8 cellular contexts compared by ENCODE assay signal in the genomic region with DNA sequence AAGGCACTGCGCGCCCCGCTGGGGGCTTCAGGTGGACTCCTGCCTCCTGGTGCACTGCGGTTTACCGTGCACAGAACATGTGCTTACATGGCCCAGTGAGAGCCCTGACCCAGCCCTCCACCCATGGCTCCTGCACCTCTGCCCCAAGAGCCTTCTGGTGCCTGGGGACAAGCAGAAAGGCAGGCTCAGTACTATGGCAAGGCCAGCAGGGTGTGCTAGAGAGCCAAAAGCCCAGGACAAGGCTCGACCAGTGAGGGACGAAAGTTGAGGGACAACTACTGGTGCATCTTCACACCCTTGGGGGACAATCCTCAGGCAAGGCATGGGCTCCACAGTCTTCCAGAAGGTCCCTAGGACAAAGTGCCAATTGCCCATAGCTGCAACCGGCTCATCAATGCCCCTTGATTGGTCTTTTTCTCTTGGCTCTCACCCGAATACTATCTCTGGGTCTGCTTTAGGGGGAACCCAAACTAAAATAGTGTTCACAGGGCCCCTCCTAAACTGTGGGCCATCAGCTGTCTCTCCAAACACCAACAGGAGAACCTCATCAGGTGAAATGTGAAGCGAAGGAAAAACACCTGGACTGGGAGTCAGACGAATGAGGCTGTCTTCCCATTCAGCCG. TPM values are rescaled to one million over a fixed set of nuclear protein-coding genes. Genes with fewer than 3 reads are reported as not detected.
DNase-seq lines count a peak whose midpoint lies in the region; ATAC-seq and TF ChIP-seq lines count a peak whose summit lies in the region.

No MANE protein-coding gene starts in this region.

- H3K14ac ChIP-seq in H9 (ENCODE audit: insufficient read depth, low read length): no peak overlapping the region

- H4K5ac ChIP-seq in H9 (ENCODE audit: insufficient read length, low read depth, low read length): no peak overlapping the region

- H3K18ac ChIP-seq in H9 (ENCODE audit: insufficient read length, low read depth, low read length): no peak overlapping the region

- H2BK20ac ChIP-seq in H9 (ENCODE audit: low read depth, low read length, poor library complexity, severe bottlenecking): no peak overlapping the region

- ATAC-seq in central memory CD8-positive, alpha-beta T cell (replicated peaks; ENCODE audit: extremely low read depth, poor library complexity, severe bottlenecking): no peak
- no peak for ATAC-seq in HG02970 (IDR thresholded peaks at IDR 0.05; ENCODE audit: low FRiP score, unreplicated experiment)

- no peak overlapping the region for H3K4me2 ChIP-seq in H9 (ENCODE audit: insufficient read depth, insufficient read length, low read length)

- H3K9me3 ChIP-seq in H9 (ENCODE audit: control insufficient read depth, low read depth, low read length): no peaks in the 10 kb centered on the region

- H3K27ac Mint-ChIP-seq in H9: no peak overlapping the region
- no peak overlapping the region for H3K27ac Mint-ChIP-seq in central memory CD8-positive, alpha-beta T cell (ENCODE audit: low read depth)

- no peaks in the 10 kb centered on the region; the same call in 1 of the 2 replicates for H3K27me3 Mint-ChIP-seq in H9 (ENCODE audit: low read depth)
- H3K27me3 Mint-ChIP-seq in central memory CD8-positive, alpha-beta T cell: peaks cover 44% of the 10 kb centered on the region

- no peak overlapping the region for H3K4ac ChIP-seq in H9 (ENCODE audit: low read depth, low read length)

- no peak overlapping the region for H2BK12ac ChIP-seq in H9 (ENCODE audit: insufficient read length, low read depth, low read length)

- H3K9ac ChIP-seq in H9 (ENCODE audit: extremely low read depth, insufficient read length, low read length): no peak overlapping the region

- no CpG with 5 or more reads among the region's 12 CpGs for WGBS in H9 (ENCODE audit: extremely low coverage, insufficient read length, low lambda C conversion rate)

- H3K23me2 ChIP-seq in H9 (ENCODE audit: insufficient read length, low read depth, low read length, poor library complexity, severe bottlenecking): no peaks in the 10 kb centered on the region

- no peaks in the 10 kb centered on the region for H3K27me3 ChIP-seq in H9 (ENCODE audit: insufficient read depth, low read length)

- no peak overlapping the region for H4K91ac ChIP-seq in H9 (ENCODE audit: insufficient read length, low read depth, low read length)

- H3K27ac ChIP-seq in H9 (ENCODE audit: insufficient read length, low read depth, low read length): no peak overlapping the region

- no peak overlapping the region for H3T11ph ChIP-seq in H9 (ENCODE audit: low read length)

- peaks cover 0 to 3% of the 10 kb centered on the region in 2 experiments; a peak in 1 of 4 replicates for H3K4me1 Mint-ChIP-seq in H9
- no peaks in the 10 kb centered on the region for H3K4me1 Mint-ChIP-seq in central memory CD8-positive, alpha-beta T cell

- no peak overlapping the region for H2AK5ac ChIP-seq in H9 (ENCODE audit: insufficient read length, low read length)

- H4K8ac ChIP-seq in H9 (replicated peaks; ENCODE audit: insufficient read length, low read depth, low read length): no peak overlapping the region

- H3K56ac ChIP-seq in H9 (ENCODE audit: insufficient read length, low read depth, low read length): no peak overlapping the region

- peak; percentile 65 for DNase-seq in DMS114 treated with DMSO at 0.1 percent for 48 hours (lab: John Stamatoyannopoulos, UW; ENCODE audit: unreplicated experiment)
- peak; percentile 86 for DNase-seq in H9
- peak; percentile 53 for DNase-seq in NCI-H2196 (lab: John Stamatoyannopoulos, UW; ENCODE audit: unreplicated experiment)
- DNase-seq in activated CD4-positive, alpha-beta T cell treated with anti-CD3 and anti-CD28 coated beads for 1 hour: peak; percentile 28
- DNase-seq in central memory CD8-positive, alpha-beta T cell (ENCODE audit: low spot score in 2 of 2): peak; percentile 24 to 36
- peak; percentile 76 for DNase-seq in left kidney (ENCODE audit: low read depth, low spot score)
- DNase-seq in stimulated activated CD4-positive, alpha-beta T cell treated with anti-CD3 and anti-CD28 coated beads, TNF-alpha, amount 100 ng/mL, for 24 hours (ENCODE audit: low read depth in 3 of 3): peak; percentile 29 to 63 (median 43)

- H3K23ac ChIP-seq in H9 (ENCODE audit: insufficient read length, low read depth, low read length): no peak overlapping the region

- H3K36me3 Mint-ChIP-seq in H9 (ENCODE audit: insufficient read depth in 1 of 3, low read depth in 3 of 3): peaks cover 0 to 2% (median 0%) of the 10 kb centered on the region in 3 experiments; a peak in 2 of 7 replicates
- peaks cover 2% of the 10 kb centered on the region for H3K36me3 Mint-ChIP-seq in central memory CD8-positive, alpha-beta T cell (ENCODE audit: insufficient read depth)

- H2BK120ac ChIP-seq in H9 (ENCODE audit: low read depth, low read length, poor library complexity, severe bottlenecking): no peak overlapping the region

- H3K79me1 ChIP-seq in H9 (ENCODE audit: insufficient read depth, low read depth, low read length, poor library complexity, severe bottlenecking): no peaks in the 10 kb centered on the region

- no peak overlapping the region for H3K4me3 Mint-ChIP-seq in H9
- no peak overlapping the region for H3K4me3 Mint-ChIP-seq in central memory CD8-positive, alpha-beta T cell

- H3K9me3 Mint-ChIP-seq in H9: no peaks in the 10 kb centered on the region
- H3K9me3 Mint-ChIP-seq in central memory CD8-positive, alpha-beta T cell: no peaks in the 10 kb centered on the region

- H2BK15ac ChIP-seq in H9 (ENCODE audit: low read depth, low read length): no peak overlapping the region

- H3K4me1 ChIP-seq in H9 (ENCODE audit: insufficient read depth, low read length): no peaks in the 10 kb centered on the region

- TF ChIP-seq CTCF in H9 (conservative IDR thresholded peaks at IDR 0.05): peak; percentile 91

- H2BK5ac ChIP-seq in H9 (ENCODE audit: insufficient read length, low read length): no peak overlapping the region

- no peaks in the 10 kb centered on the region for H3K79me2 ChIP-seq in H9 (ENCODE audit: insufficient read depth, low read length)

- H2AFZ ChIP-seq in H9 (ENCODE audit: low read length): no peak overlapping the region

- no peaks in the 10 kb centered on the region for H4K20me1 ChIP-seq in H9 (ENCODE audit: control insufficient read depth, insufficient read depth, insufficient read length)

RNA-seq across cellular contexts. Expression of a gene that starts 13.5 kb away (rescaled TPM):
- 0.33 TPM in 1 of 2 replicates, not detected in the other for total RNA-seq in H9 (2021)

RNA-seq across cellular contexts. Expression of a gene that starts 32.4 kb away (rescaled TPM):
- total RNA-seq in H9 (2021): not detected in 2 replicates

RNA-seq across cellular contexts. Expression of a gene that starts 40.6 kb away (rescaled TPM):
- total RNA-seq in H9 (2021): 18.7 and 20.6 TPM in 2 replicates

RNA-seq across cellular contexts. Expression of a gene that starts 51.2 kb away (rescaled TPM):
- not detected in 2 replicates for total RNA-seq in H9 (2021)

Comparison
In these comparisons a context has a peak if more than half of its experiments do, and no peak if none do; other contexts are left out.
1. DNase-seq: peak in every context shown above with its lines; median percentile 86 in H9; 76 in left kidney; 65 in DMS114 treated with DMSO at 0.1 percent for 48 hours; 53 in NCI-H2196; 43 in stimulated activated CD4-positive, alpha-beta T cell treated with anti-CD3 and anti-CD28 coated beads, TNF-alpha, amount 100 ng/mL, for 24 hours; 30 in central memory CD8-positive, alpha-beta T cell; 28 in activated CD4-positive, alpha-beta T cell treated with anti-CD3 and anti-CD28 coated beads for 1 hour.